8 cellular contexts compared by ENCODE assay signal in genomic region chr11:62881579-62882427, GRCh38. TPM values are rescaled to one million over a fixed set of nuclear protein-coding genes. Genes with fewer than 3 reads are reported as not detected.
A peak's percentile ranks its signal among the peaks of the same experiment; 100 is the strongest.
DNase-seq lines count a peak whose midpoint lies in the region; ATAC-seq and TF ChIP-seq lines count a peak whose summit lies in the region.

No MANE protein-coding gene starts in this region.

- H3K27ac Mint-ChIP-seq in chondrocyte (ENCODE audit: unreplicated experiment): peak overlapping the region; percentile 100

- H3K4me1 ChIP-seq in A673 (ENCODE audit: insufficient read depth, low read length, poor library complexity, severe bottlenecking) (peaks cover 55% of the 10 kb centered on the region), left lung (peaks cover 39 to 62% of the 10 kb centered on the region in 2 donors)

- no peaks in the 10 kb centered on the region for H3K9me3 ChIP-seq in A673 (ENCODE audit: low read depth, low read length, poor library complexity, severe bottlenecking)
- no peaks in the 10 kb centered on the region for H3K9me3 ChIP-seq in left lung

- H3K4me1 Mint-ChIP-seq in chondrocyte (ENCODE audit: low read depth): peaks cover 58% of the 10 kb centered on the region

- BruUV-seq in A673 (replicated peaks; lab: Mats Ljungman, UMichigan): TSS peak; percentile 54

- H3K4me3 ChIP-seq in A673 (ENCODE audit: low read depth, low read length, poor library complexity, severe bottlenecking) (peak overlapping the region; percentile 72), left lung (peak overlapping the region; percentile 86 to 92)

- H3K27ac ChIP-seq in A673 (ENCODE audit: low read depth, low read length, poor library complexity, severe bottlenecking): peak overlapping the region; percentile 98
- H3K27ac ChIP-seq in left lung: peak overlapping the region; percentile 99

- no peaks in the 10 kb centered on the region for H3K9me3 Mint-ChIP-seq in chondrocyte (ENCODE audit: low read depth)

- H3K36me3 ChIP-seq in A673 (ENCODE audit: insufficient read depth, low read length, poor library complexity, severe bottlenecking) (peaks cover 62% of the 10 kb centered on the region), left lung (peaks cover 0 to 50% of the 10 kb centered on the region in 2 donors)

- H3K27me3 ChIP-seq in A673 (replicated peaks; ENCODE audit: insufficient read depth, low read depth, low read length, poor library complexity) (no peaks in the 10 kb centered on the region), left lung (no peaks in the 10 kb centered on the region)

- no peaks in the 10 kb centered on the region for H3K27me3 Mint-ChIP-seq in chondrocyte (ENCODE audit: low read depth)

- peak; percentile 99 for DNase-seq in A673 (ENCODE audit: low spot score)
- DNase-seq in NCI-H2227 (lab: John Stamatoyannopoulos, UW; ENCODE audit: unreplicated experiment): peak; percentile 95
- DNase-seq in activated CD4-positive, alpha-beta T cell treated with anti-CD3 and anti-CD28 coated beads for 1 hour: peak; percentile 93
- DNase-seq in chondrocyte (ENCODE audit: low spot score): peak; percentile 97
- DNase-seq in left lung: peak; percentile 97 to 98
- peak; percentile 95 for DNase-seq in stimulated activated CD4-positive, alpha-beta T cell treated with anti-CD3 and anti-CD28 coated beads, Interleukin-2, amount 100 ng/mL, for 4 hours (ENCODE audit: low read depth)

- POLR2A ChIA-PET in A673 (lab: Charles Lee; ENCODE audit: low non-redundant PET): interaction anchor here (0.5 to 1.6 kb wide), 7 partner anchors 8 to 290 kb away, joined by 3 to 13 read pairs (median 6); no protein-coding TSS in a partner anchor

- CTCF ChIA-PET in A673 (lab: Charles Lee): interaction anchor here (0.6 to 1.2 kb wide), 5 partner anchors 20 to 201 kb away, joined by 4 to 14 read pairs (median 4); no protein-coding TSS in a partner anchor

- ATAC-seq in GM18519 (IDR thresholded peaks at IDR 0.05; ENCODE audit: low FRiP score, unreplicated experiment): peak; percentile 23
- ATAC-seq in HG03045 (IDR thresholded peaks at IDR 0.05; ENCODE audit: unreplicated experiment): peak; percentile 50
- peak; percentile 75 for ATAC-seq in left lung

- intact Hi-C loops in A673 (cut with micrococcal nuclease; ENCODE audit: unreplicated experiment): loop anchor here (1.0 to 5.0 kb wide), 2 partner anchors 41 to 95 kb away; partner anchors contain the start of gene TMEM179B
- intact Hi-C loops in left lung (cut with DNase I): no loop called here

- peaks cover 43% of the 10 kb centered on the region for H3K36me3 Mint-ChIP-seq in chondrocyte (ENCODE audit: low read depth)

- peak overlapping the region; percentile 100 for H3K4me3 Mint-ChIP-seq in chondrocyte (ENCODE audit: unreplicated experiment)

- TF ChIP-seq CTCF in A673 (conservative IDR thresholded peaks at IDR 0.05; ENCODE audit: low read depth, low read length): no peak; the same call in 1 of the 2 replicates
- no peak for TF ChIP-seq CTCF in chondrocyte (IDR thresholded peaks at IDR 0.05)
- no peak for TF ChIP-seq CTCF in left lung (IDR thresholded peaks at IDR 0.05)

RNA-seq across cellular contexts. Expression of gene SLC3A2, which starts 1.1 kb away (rescaled TPM):
- 480 and 511 TPM in 2 replicates for total RNA-seq in A673 (2021)
- 125 to 380 TPM (median 374 TPM) in 3 replicates for total RNA-seq in chondrocyte
- 100 to 1,000 TPM; 131 to 228 TPM for total RNA-seq in left lung

RNA-seq across cellular contexts. Expression of gene CHRM1, which starts 39.4 kb away (rescaled TPM):
- total RNA-seq in A673 (2021) (0.17 and 0.41 TPM in 2 replicates), chondrocyte (not detected in 3 replicates), left lung (1 to 10 TPM; 1.2 to 2.3 TPM)

RNA-seq across cellular contexts. Expression of gene WDR74, which starts 42.4 kb away (rescaled TPM):
- total RNA-seq in A673 (2021) (147 and 155 TPM in 2 replicates), chondrocyte (26.4 to 27.9 TPM (median 27.3 TPM) in 3 replicates), left lung (10 to 100 TPM; 24.6 to 45.4 TPM)

RNA-seq across cellular contexts. Expression of gene TEX54, which starts 49.2 kb away (rescaled TPM):
- total RNA-seq in A673 (2021) (0.77 TPM in 1 of 2 replicates, not detected in the other), chondrocyte (0.65 TPM in 1 of 3 replicates, not detected in the others), left lung (not detected)

RNA-seq across cellular contexts. Expression of gene STX5, which starts 50.0 kb away (rescaled TPM):
- total RNA-seq in A673 (2021) (29.2 and 38.1 TPM in 2 replicates), chondrocyte (44.0 to 52.2 TPM (median 45.5 TPM) in 3 replicates), left lung (10 to 100 TPM; 38.9 to 40.5 TPM)

Comparison
In these comparisons a context has a peak if more than half of its experiments do, and no peak if none do; other contexts are left out.
1. Peak in every context shown above with its lines: DNase-seq, ATAC-seq, H3K4me3 ChIP-seq and H3K27ac ChIP-seq.
2. ATAC-seq: peak in every context shown above with its lines; median percentile 75 in left lung; 50 in HG03045; 23 in GM18519.